1 cellular context compared by ENCODE assay signal in the genomic region with DNA sequence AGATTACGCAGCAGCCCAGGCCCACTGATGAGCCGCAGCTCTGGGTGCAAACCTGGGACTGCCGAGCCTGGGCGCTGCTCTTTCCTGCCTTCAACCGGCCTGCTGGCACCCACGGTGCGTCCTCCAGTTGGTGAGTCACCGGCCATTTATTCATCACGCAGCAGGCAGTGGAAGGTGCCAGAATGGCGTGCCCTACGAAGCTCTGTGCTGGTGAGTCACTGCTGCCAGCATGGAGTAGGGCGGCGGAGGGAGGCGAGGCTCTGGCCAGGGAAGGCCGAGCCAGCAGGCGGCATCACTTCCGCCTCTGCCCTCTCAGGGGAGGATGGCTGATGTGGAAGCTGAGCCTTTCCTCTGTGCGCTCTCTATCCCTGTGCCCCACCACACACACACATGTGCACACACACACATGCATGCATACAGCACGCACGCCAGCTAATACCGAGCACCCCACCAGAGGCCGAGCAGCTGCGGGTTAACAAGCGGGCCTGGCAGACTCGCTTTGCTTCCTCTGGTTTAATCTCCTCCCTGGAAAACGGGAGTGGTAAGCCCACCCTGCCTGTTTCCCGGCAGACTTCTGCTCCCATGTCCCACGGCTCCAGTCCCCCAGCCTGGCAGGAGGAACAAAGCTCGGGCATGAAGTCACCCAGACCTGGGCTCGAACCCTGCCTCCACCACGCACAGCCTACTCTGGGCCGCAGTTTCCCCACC.
TF ChIP-seq lines count a peak whose summit lies in the region.

No MANE protein-coding gene starts in this region.

TF ChIP-seq in A549, 52 proteins besides CTCF, POLR2A, EP300 and RAD21 (continued from another document):
- TF ChIP-seq, protein P1, sequence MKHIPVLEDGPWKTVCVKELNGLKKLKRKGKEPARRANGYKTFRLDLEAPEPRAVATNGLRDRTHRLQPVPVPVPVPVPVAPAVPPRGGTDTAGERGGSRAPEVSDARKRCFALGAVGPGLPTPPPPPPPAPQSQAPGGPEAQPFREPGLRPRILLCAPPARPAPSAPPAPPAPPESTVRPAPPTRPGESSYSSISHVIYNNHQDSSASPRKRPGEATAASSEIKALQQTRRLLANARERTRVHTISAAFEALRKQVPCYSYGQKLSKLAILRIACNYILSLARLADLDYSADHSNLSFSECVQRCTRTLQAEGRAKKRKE (CRISPR knock-in tag; IDR thresholded peaks at IDR 0.05; ENCODE audit: low read depth): no peak
